8 cellular contexts compared by ENCODE assay signal in the genomic region with DNA sequence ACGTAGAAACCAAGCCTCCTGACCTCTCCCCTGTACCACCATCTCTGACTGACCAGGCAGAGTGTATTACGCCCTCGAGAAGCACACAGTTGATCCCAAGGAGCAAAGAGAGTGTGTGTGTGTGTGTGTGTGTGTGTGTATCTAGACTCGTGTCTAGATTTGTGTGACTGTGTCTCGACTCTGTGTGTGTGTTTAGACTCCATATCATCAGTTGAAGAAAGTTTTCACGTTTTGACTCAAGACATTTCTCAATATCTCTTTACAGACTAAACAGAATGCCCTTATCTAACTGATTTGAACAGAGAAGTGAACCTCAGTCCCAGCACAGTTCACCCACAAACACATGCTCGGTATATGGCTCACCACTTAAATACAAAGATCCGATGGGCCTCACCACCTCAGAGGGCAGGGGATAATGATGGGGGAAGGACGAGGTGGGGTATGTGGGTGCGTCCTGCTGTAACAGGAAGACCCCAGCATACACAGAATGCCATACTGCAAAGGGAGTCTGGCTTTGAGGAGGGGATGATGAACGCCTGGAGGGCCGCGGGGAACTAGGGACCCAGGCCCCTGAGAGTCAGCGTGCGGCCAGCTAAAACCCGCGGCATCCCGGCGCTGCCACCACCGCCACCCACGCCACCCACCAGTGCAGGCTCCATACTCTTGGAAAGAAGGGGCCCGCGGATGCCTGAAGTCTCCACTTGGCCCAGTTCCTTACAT. TPM values are rescaled to one million over a fixed set of nuclear protein-coding genes. Genes with fewer than 3 reads are reported as not detected.
DNase-seq lines count a peak whose midpoint lies in the region; ATAC-seq and TF ChIP-seq lines count a peak whose summit lies in the region.

No MANE protein-coding gene starts in this region.

- no peak overlapping the region for H3K27ac ChIP-seq in HUES48 (ENCODE audit: low read depth, low read length)

- peaks cover 6% of the 10 kb centered on the region for H3K4me1 ChIP-seq in HUES48 (ENCODE audit: control insufficient read depth, insufficient read depth, low read length)

- no peaks in the 10 kb centered on the region for H3K27me3 ChIP-seq in HUES48 (ENCODE audit: control insufficient read depth, insufficient read depth, low read length)

- H3K4me3 ChIP-seq in HUES48 (ENCODE audit: low read depth, low read length) (peak overlapping the region; percentile 89), fibroblast of the aortic adventitia (ENCODE audit: low read depth, low read length) (peak overlapping the region; percentile 91)

- no peak for TF ChIP-seq CTCF in fibroblast of the aortic adventitia (IDR thresholded peaks at IDR 0.05; ENCODE audit: insufficient read depth, low read length)

- in situ Hi-C loops in Caki2 (cut with HindIII; ENCODE audit: low pct_unique_long_range_greater_than_20kb, low sequenced_read_pairs), result no loop called here

- peak overlapping the region; percentile 83 for H3K9ac ChIP-seq in HUES48 (ENCODE audit: low read depth, low read length)

- peak; percentile 12 for DNase-seq in Caki2 (ENCODE audit: low read depth)
- peak; percentile 2 to 6 for DNase-seq in activated CD4-positive, alpha-beta T cell treated with anti-CD3 and anti-CD28 coated beads, Interleukin-2, amount 50 U/mL, for 24 hours (ENCODE audit: low read depth in 1 of 2, low spot score in 1 of 2)
- DNase-seq in fibroblast of the aortic adventitia (ENCODE audit: low read depth), result peak; percentile 51
- peak; percentile 17 for DNase-seq in non-pigmented ciliary epithelial cell (ENCODE audit: low read depth)
- no peak for DNase-seq in SKM-1 treated with dmso at 0.1 percent for 144 hours (lab: John Stamatoyannopoulos, UW; ENCODE audit: unreplicated experiment)

- ATAC-seq in GM19397 (IDR thresholded peaks at IDR 0.05; ENCODE audit: unreplicated experiment), result peak; percentile 5
- ATAC-seq in HG03469 (IDR thresholded peaks at IDR 0.05; ENCODE audit: unreplicated experiment), result no peak

- H3K36me3 ChIP-seq in HUES48 (ENCODE audit: control insufficient read depth, insufficient read depth, low read length), result peaks cover 27% of the 10 kb centered on the region

- no peaks in the 10 kb centered on the region for H3K9me3 ChIP-seq in HUES48 (ENCODE audit: control insufficient read depth, insufficient read depth, low read length)

RNA-seq across cellular contexts. Expression of gene ALDH18A1, which starts 0.8 kb away (rescaled TPM):
- 168 and 184 TPM in 2 replicates for total RNA-seq in Caki2 (2014; rRNA removed; shearing (Covaris generic); ENCODE audit: low replicate concordance)
- 68.4 and 76.9 TPM in 2 replicates for total RNA-seq in fibroblast of the aortic adventitia (ENCODE audit: low replicate concordance)

RNA-seq across cellular contexts. Expression of gene TCTN3, which starts 38.0 kb away (rescaled TPM):
- 44.7 and 45.5 TPM in 2 replicates for total RNA-seq in Caki2 (2014; rRNA removed; shearing (Covaris generic); ENCODE audit: low replicate concordance)
- 20.4 and 38.3 TPM in 2 replicates for total RNA-seq in fibroblast of the aortic adventitia (ENCODE audit: low replicate concordance)
